ENCODE assay signal across 1 cellular context in genomic region chr7:131556912-131557457, GRCh38.
TF ChIP-seq lines count a peak whose summit lies in the region.

No MANE protein-coding gene starts in this region.

TF ChIP-seq in K562, 482 proteins besides CTCF, POLR2A, EP300 and RAD21 (continued from another document):
- TF ChIP-seq ZBTB49 (CRISPR knock-in tag; IDR thresholded peaks at IDR 0.05; ENCODE audit: borderline replicate concordance) = no peak
- TF ChIP-seq, protein P1, sequence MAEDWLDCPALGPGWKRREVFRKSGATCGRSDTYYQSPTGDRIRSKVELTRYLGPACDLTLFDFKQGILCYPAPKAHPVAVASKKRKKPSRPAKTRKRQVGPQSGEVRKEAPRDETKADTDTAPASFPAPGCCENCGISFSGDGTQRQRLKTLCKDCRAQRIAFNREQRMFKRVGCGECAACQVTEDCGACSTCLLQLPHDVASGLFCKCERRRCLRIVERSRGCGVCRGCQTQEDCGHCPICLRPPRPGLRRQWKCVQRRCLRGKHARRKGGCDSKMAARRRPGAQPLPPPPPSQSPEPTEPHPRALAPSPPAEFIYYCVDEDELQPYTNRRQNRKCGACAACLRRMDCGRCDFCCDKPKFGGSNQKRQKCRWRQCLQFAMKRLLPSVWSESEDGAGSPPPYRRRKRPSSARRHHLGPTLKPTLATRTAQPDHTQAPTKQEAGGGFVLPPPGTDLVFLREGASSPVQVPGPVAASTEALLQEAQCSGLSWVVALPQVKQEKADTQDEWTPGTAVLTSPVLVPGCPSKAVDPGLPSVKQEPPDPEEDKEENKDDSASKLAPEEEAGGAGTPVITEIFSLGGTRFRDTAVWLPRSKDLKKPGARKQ (CRISPR knock-in tag; IDR thresholded peaks at IDR 0.05) = no peak
- no peak for TF ChIP-seq ATF1 (CRISPR knock-in tag; IDR thresholded peaks at IDR 0.05)
- TF ChIP-seq ATF1 (tag; IDR thresholded peaks at IDR 0.05) = no peak
- no peak for TF ChIP-seq CHCHD3 (CRISPR knock-in tag; IDR thresholded peaks at IDR 0.05)
- TF ChIP-seq ZFP1 (CRISPR knock-in tag; IDR thresholded peaks at IDR 0.05) = no peak
- TF ChIP-seq TFAP4 (CRISPR knock-in tag; IDR thresholded peaks at IDR 0.05; ENCODE audit: borderline replicate concordance) = 0 out of 2 replicates have a peak, but pooled peaks have one; percentile 22
- no peak for TF ChIP-seq SAFB (IDR thresholded peaks at IDR 0.05; ENCODE audit: borderline replicate concordance, low read depth, low read length)
- TF ChIP-seq RNF2 (IDR thresholded peaks at IDR 0.05) = no peak
- no peak for TF ChIP-seq ZNF445 (CRISPR knock-in tag; IDR thresholded peaks at IDR 0.05; ENCODE audit: low read depth)
